In genomic region chr14:28756896-28757570, GRCh38 we compare ENCODE assay signal across 9 cellular contexts. TPM values are rescaled to one million over a fixed set of nuclear protein-coding genes. Genes with fewer than 3 reads are reported as not detected.
A peak's percentile ranks its signal among the peaks of the same experiment; 100 is the strongest.
DNase-seq lines count a peak whose midpoint lies in the region; ATAC-seq, FAIRE-seq and TF ChIP-seq lines count a peak whose summit lies in the region.
"Had no signal": no experiment of that assay in that cellular context is flagged by ENCODE, and none has a peak within 500 bp of the region (broad histone marks: within the 10 kb centered on the region; RNA-seq: fewer than 3 reads in every experiment).

No MANE protein-coding gene starts in this region.

- intact Hi-C loops in colonic mucosa (cut with DNase I) (no loop called here), kidney (cut with DNase I) (loop anchor here (10.0 kb wide), 2 partner anchors 778 to 1458 kb away; no protein-coding TSS in a partner anchor)

- H3K79me2 ChIP-seq in Loucy (ENCODE audit: insufficient read depth, low read length) (no peaks in the 10 kb centered on the region), neural progenitor cell (ENCODE audit: low read depth) (no peaks in the 10 kb centered on the region)

- H3F3A ChIP-seq in Loucy (ENCODE audit: low read depth) = no peaks in the 10 kb centered on the region
- H3F3A ChIP-seq in neural progenitor cell (ENCODE audit: low read depth) = peaks cover 12% of the 10 kb centered on the region

- DNase-seq in ELF-1 (ENCODE audit: low read depth, low spot score) (peak; percentile 58), colonic mucosa (no peak), neural progenitor cell (ENCODE audit: low spot score) (peak; percentile 80), kidney (no peak), GDM1 (lab: John Stamatoyannopoulos, UW) (no peak), omental fat pad (ENCODE audit: low spot score) (no peak)
- DNase-seq in stimulated activated naive CD4-positive, alpha-beta T cell (lab: John Stamatoyannopoulos, UW) = no peak

- H3K36me3 ChIP-seq in Loucy (ENCODE audit: insufficient read depth, low read length) (no peaks in the 10 kb centered on the region), colonic mucosa (no peaks in the 10 kb centered on the region), neural progenitor cell (no peaks in the 10 kb centered on the region), kidney (ENCODE audit: control insufficient read depth in 1 of 2, insufficient read depth in 2 of 2, low read length in 2 of 2) (no peaks in the 10 kb centered on the region)

- H3K4me1 ChIP-seq in Loucy (ENCODE audit: insufficient read depth, low read length, poor library complexity, severe bottlenecking) (no peaks in the 10 kb centered on the region), colonic mucosa (no peaks in the 10 kb centered on the region), neural progenitor cell (peaks cover 15% of the 10 kb centered on the region), kidney (ENCODE audit: control insufficient read depth in 1 of 2, insufficient read depth in 1 of 2, low read depth in 1 of 2, low read length in 2 of 2) (peaks cover 0 to 9% of the 10 kb centered on the region in 2 donors)

- H3K27me3 Mint-ChIP-seq in neural progenitor cell (ENCODE audit: insufficient read depth, low read depth) = peaks cover 78% of the 10 kb centered on the region

- no peaks in the 10 kb centered on the region for H3K9me2 ChIP-seq in Loucy (replicated peaks; ENCODE audit: low read depth, low read length)

- peak; percentile 25; the same call in 1 of the 2 replicates for TF ChIP-seq CTCF in Loucy (conservative IDR thresholded peaks at IDR 0.05; ENCODE audit: low read length)
- peak; percentile 28 for TF ChIP-seq CTCF in colonic mucosa (IDR thresholded peaks at IDR 0.05)
- peak; percentile 80 for TF ChIP-seq CTCF in neural progenitor cell (IDR thresholded peaks at IDR 0.05)
- no peak for TF ChIP-seq CTCF in kidney (IDR thresholded peaks at IDR 0.05; ENCODE audit: borderline replicate concordance, extremely low read depth, insufficient read depth)
- TF ChIP-seq CTCF in omental fat pad (IDR thresholded peaks at IDR 0.05) = no peak

- H3K9ac ChIP-seq in Loucy (ENCODE audit: low read depth, low read length, poor library complexity, severe bottlenecking) (no peak overlapping the region), colonic mucosa (ENCODE audit: low read depth in 2 of 2, low read length in 2 of 2) (peak overlapping the region in 1 of 2 donors; percentile 9), neural progenitor cell (no peak overlapping the region), kidney (ENCODE audit: low read length in 2 of 2) (no peak overlapping the region)

- H3K9me3 ChIP-seq in Loucy (ENCODE audit: insufficient read depth, low read depth, low read length) = no peaks in the 10 kb centered on the region
- H3K9me3 ChIP-seq in colonic mucosa = no peaks in the 10 kb centered on the region
- H3K9me3 ChIP-seq in neural progenitor cell (ENCODE audit: low read depth) = no peaks in the 10 kb centered on the region
- H3K9me3 ChIP-seq in kidney (ENCODE audit: control insufficient read depth in 1 of 2, low read length in 2 of 2) = no peaks in the 10 kb centered on the region

- H3K4me3 ChIP-seq in Loucy (ENCODE audit: low read length, poor library complexity, severe bottlenecking) = no peak overlapping the region
- H3K4me3 ChIP-seq in colonic mucosa = no peak overlapping the region
- peak overlapping the region; percentile 28 for H3K4me3 ChIP-seq in neural progenitor cell
- H3K4me3 ChIP-seq in kidney (ENCODE audit: low read length in 2 of 2) = no peak overlapping the region

- no peaks in the 10 kb centered on the region for H3K27me3 ChIP-seq in Loucy (ENCODE audit: insufficient read depth, low read length, poor library complexity, severe bottlenecking)
- H3K27me3 ChIP-seq in colonic mucosa = peaks cover 52% of the 10 kb centered on the region
- H3K27me3 ChIP-seq in neural progenitor cell = peaks cover 97% of the 10 kb centered on the region

- H3K4me2 ChIP-seq in Loucy (ENCODE audit: low read depth, low read length, poor library complexity, severe bottlenecking) (no peak overlapping the region), neural progenitor cell (peak overlapping the region; percentile 64)

- H2AFZ ChIP-seq in Loucy (ENCODE audit: low read length) = no peak overlapping the region
- H2AFZ ChIP-seq in neural progenitor cell (replicated peaks) = no peak overlapping the region

- peak overlapping the region; percentile 75 for H3K4me3 Mint-ChIP-seq in neural progenitor cell
- H3K4me3 Mint-ChIP-seq: activated naive CD4-positive, alpha-beta T cell treated with anti-CD3 and anti-CD28 coated beads, Interleukin-2, amount 50 U/mL, for 24 hours had no signal

- H3K27ac Mint-ChIP-seq in neural progenitor cell = no peak overlapping the region
- H3K27ac Mint-ChIP-seq: activated naive CD4-positive, alpha-beta T cell treated with anti-CD3 and anti-CD28 coated beads, Interleukin-2, amount 50 U/mL, for 24 hours had no signal

- H3K36me3 Mint-ChIP-seq in neural progenitor cell = no peaks in the 10 kb centered on the region

- ATAC-seq in omental fat pad (ENCODE audit: low FRiP score) = no peak

- no peak for FAIRE-seq in kidney (lab: Jason Lieb, UNC)

- no peak overlapping the region for H3K27ac ChIP-seq in colonic mucosa
- H3K27ac ChIP-seq in neural progenitor cell = no peak overlapping the region
- H3K27ac ChIP-seq in kidney (ENCODE audit: low read depth in 2 of 2, low read length in 2 of 2) = no peak overlapping the region

- peaks cover 35% of the 10 kb centered on the region for H3K4me1 Mint-ChIP-seq in neural progenitor cell
- H3K4me1 Mint-ChIP-seq: activated naive CD4-positive, alpha-beta T cell treated with anti-CD3 and anti-CD28 coated beads, Interleukin-2, amount 50 U/mL, for 24 hours had no signal

- H4K20me1 ChIP-seq in Loucy (ENCODE audit: insufficient read depth, low read length, poor library complexity, severe bottlenecking) = no peaks in the 10 kb centered on the region
- H4K20me1 ChIP-seq in neural progenitor cell (ENCODE audit: low read depth) = peaks cover 44% of the 10 kb centered on the region

- H3K9me3 Mint-ChIP-seq in neural progenitor cell = no peaks in the 10 kb centered on the region

RNA-seq across cellular contexts. Expression of gene FOXG1, which starts 9.6 kb away (rescaled TPM):
- not detected for total RNA-seq in colonic mucosa
- 0.69 and 1.5 TPM in 2 replicates for total RNA-seq in neural progenitor cell (ENCODE audit: low replicate concordance)
- total RNA-seq in kidney = not detected
- not detected for polyA plus RNA-seq in kidney (ENCODE audit: insufficient read depth, low read depth, low replicate concordance)
- total RNA-seq in omental fat pad = not detected

Comparison
In these comparisons a context has a peak if more than half of its experiments do, and no peak if none do; other contexts are left out.
1. DNase-seq: peak in ELF-1 (single experiment) and neural progenitor cell (single experiment); none in colonic mucosa (single experiment), kidney (single experiment), stimulated activated naive CD4-positive, alpha-beta T cell (0 of 6), GDM1 (single experiment) and omental fat pad (single experiment).
2. CTCF ChIP-seq: peak in Loucy (single experiment), colonic mucosa (single experiment) and neural progenitor cell (single experiment); none in kidney (single experiment) and omental fat pad (0 of 3).